ENCODE assay signal across 17 cellular contexts in the genomic region with DNA sequence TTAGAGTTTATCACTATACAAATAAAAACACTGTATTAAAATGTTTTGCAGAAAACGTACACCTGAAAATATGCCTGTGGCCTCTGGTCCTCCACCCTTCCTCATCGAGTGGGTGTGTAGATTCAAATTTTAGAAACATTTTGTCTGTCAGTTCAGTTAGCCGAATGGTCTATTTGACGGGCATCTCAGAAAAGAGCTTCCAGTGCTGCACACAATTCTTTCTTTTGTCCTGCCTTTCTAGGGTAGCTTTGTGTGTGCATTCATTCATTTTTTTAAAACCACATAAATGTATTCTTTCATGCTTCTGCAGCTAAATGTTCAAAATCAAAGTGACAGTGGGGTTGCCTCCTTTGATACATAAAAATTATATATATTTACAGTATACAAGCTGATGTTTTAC. TPM values are rescaled to one million over a fixed set of nuclear protein-coding genes. Genes with fewer than 3 reads are reported as not detected.
A peak's percentile ranks its signal among the peaks of the same experiment; 100 is the strongest.
DNase-seq lines count a peak whose midpoint lies in the region; ATAC-seq, FAIRE-seq and TF ChIP-seq lines count a peak whose summit lies in the region.
"Had no signal": no experiment of that assay in that cellular context is flagged by ENCODE, and none has a peak within 500 bp of the region (broad histone marks: within the 10 kb centered on the region; RNA-seq: fewer than 3 reads in every experiment).

No MANE protein-coding gene starts in this region.

- no peak overlapping the region for H3K27ac Mint-ChIP-seq in activated T-helper 17 cell treated with anti-CD3 and anti-CD28 coated beads, Interleukin-2, amount 50 U/mL, for 72 hours
- H3K27ac Mint-ChIP-seq: CD14-positive monocyte; CD8-positive, alpha-beta T cell had no signal

- no peak overlapping the region for H2AK5ac ChIP-seq in H1 (ENCODE audit: low read depth, low read length)

- H2BK12ac ChIP-seq in H1 (ENCODE audit: low read depth, low read length): no peak overlapping the region

- H3K4ac ChIP-seq in H1 (replicated peaks; ENCODE audit: insufficient read length, low read depth, low read length): no peak overlapping the region

- no peak for FAIRE-seq in H1 (lab: Jason Lieb, UNC)
- FAIRE-seq: GM12892, GM19239 had no signal

- peaks cover 5% of the 10 kb centered on the region; the same call in 1 of the 2 replicates for H4K20me1 ChIP-seq in HCT116 (ENCODE audit: insufficient read depth)
- no peaks in the 10 kb centered on the region for H4K20me1 ChIP-seq in H1 (replicated peaks in 1 of 2; ENCODE audit: control insufficient read depth in 1 of 2, insufficient read depth in 2 of 2, low read length in 2 of 2)

- no peak overlapping the region for H3K14ac ChIP-seq in H1 (ENCODE audit: insufficient read length)

- TF ChIP-seq EP300 in H1 (IDR thresholded peaks at IDR 0.05; ENCODE audit: borderline replicate concordance in 1 of 2, low read depth in 2 of 2, low read length in 2 of 2): no peak

- no peak overlapping the region for H3K27ac ChIP-seq in HCT116 (ENCODE audit: low read depth, low read length)
- no peak overlapping the region for H3K27ac ChIP-seq in H1 (ENCODE audit: low read depth, low read length)
- H3K27ac ChIP-seq: HL-60 had no signal

- BruUV-seq in HCT116 (replicated peaks; lab: Mats Ljungman, UMichigan): no TSS peak

- H2BK15ac ChIP-seq in H1 (ENCODE audit: low read length): no peak overlapping the region

- no peaks in the 10 kb centered on the region for H3K79me1 ChIP-seq in H1 (ENCODE audit: low read depth, low read length)

- CTCF ChIA-PET in HCT116 (lab: Charles Lee): no interaction called here
- CTCF ChIA-PET in H1 (lab: Charles Lee; ENCODE audit: partially characterized antibody): interaction anchor here (0.6 to 1.6 kb wide), 3 partner anchors 8 to 55 kb away, joined by 3 to 4 read pairs (median 4); no protein-coding TSS in a partner anchor

- TF ChIP-seq POLR2A in HCT116 (IDR thresholded peaks at IDR 0.05; ENCODE audit: borderline replicate concordance, extremely low read depth, insufficient read depth, insufficient read length) (no peak), H1 (IDR thresholded peaks at IDR 0.05; ENCODE audit: control extremely low read depth in 1 of 2, low read depth in 2 of 2, low read length in 2 of 2) (no peak)

- RAD21 ChIA-PET in HCT116 (lab: Charles Lee; ENCODE audit: low non-redundant PET in 1 of 2, low total read pairs in 2 of 2, uncharacterized antibody in 2 of 2, unreplicated experiment in 2 of 2): no interaction called here

- WGBS in H1 (ENCODE audit: extremely low coverage in 1 of 2, insufficient coverage in 1 of 2, insufficient read length in 1 of 2, insufficient replicate concordance in 2 of 2, low coverage in 1 of 2, low lambda C conversion rate in 2 of 2, missing lambda C conversion rate in 1 of 2), 2 experiments: 89% methylated on average over 4 of the region's 4 CpGs; no CpG with 5 or more reads in 1 of the 2 experiments

- H3K4me3 Mint-ChIP-seq in activated T-helper 17 cell treated with anti-CD3 and anti-CD28 coated beads, Interleukin-2, amount 50 U/mL, for 72 hours: no peak overlapping the region
- H3K4me3 Mint-ChIP-seq: CD14-positive monocyte; CD8-positive, alpha-beta T cell had no signal

- DNase-seq in HCT116 (ENCODE audit: low read depth, low spot score): no peak
- no peak for DNase-seq in H1 (ENCODE audit: low read depth in 1 of 2, low spot score in 2 of 2)
- DNase-seq in medulla oblongata (ENCODE audit: extremely low spot score): peak; percentile 75
- DNase-seq in superior temporal gyrus (ENCODE audit: extremely low spot score): peak; percentile 82
- no peak for DNase-seq in NCI-H1092 treated with DMSO at 0.1 percent for 48 hours (lab: John Stamatoyannopoulos, UW)
- DNase-seq in left colon: no peak
- DNase-seq: ACHN; Caco-2; CD8-positive, alpha-beta T cell; DND-41; GDM1; HCEC 1CT had no signal

- no peak overlapping the region for H3K4me3 ChIP-seq in HCT116 (replicated peaks in 1 of 2; ENCODE audit: low read depth in 1 of 2, low read length in 2 of 2)
- no peak overlapping the region for H3K4me3 ChIP-seq in H1 (ENCODE audit: extremely low read depth in 1 of 4, insufficient read depth in 2 of 4, low read depth in 3 of 4, low read length in 4 of 4)

- H3K4me1 Mint-ChIP-seq in activated T-helper 17 cell treated with anti-CD3 and anti-CD28 coated beads, Interleukin-2, amount 50 U/mL, for 72 hours: no peaks in the 10 kb centered on the region
- H3K4me1 Mint-ChIP-seq: CD14-positive monocyte had no signal

- H3K27me3 ChIP-seq in HCT116 (ENCODE audit: insufficient read depth, low read length) (no peaks in the 10 kb centered on the region), H1 (replicated peaks in 1 of 4; ENCODE audit: control insufficient read depth in 3 of 4, extremely low read depth in 1 of 4, insufficient read depth in 3 of 4, low read length in 3 of 4) (peaks cover 0 to 1% (median 0%) of the 10 kb centered on the region in 4 experiments; a peak in 1 of 7 replicates)

- peak overlapping the region; percentile 67 for H3K4me2 ChIP-seq in HCT116 (ENCODE audit: low read length)
- no peak overlapping the region for H3K4me2 ChIP-seq in H1 (ENCODE audit: insufficient read depth in 1 of 2, low read depth in 2 of 2, low read length in 2 of 2)

- peaks cover 99% of the 10 kb centered on the region for H3K79me2 ChIP-seq in HCT116 (ENCODE audit: insufficient read depth, low read length)
- H3K79me2 ChIP-seq in H1 (ENCODE audit: control insufficient read depth in 1 of 2, insufficient read depth in 2 of 2, low read length in 2 of 2): peaks cover 0 to 64% of the 10 kb centered on the region in 2 experiments; a peak in 2 of 4 replicates

- H3K9me3 ChIP-seq in HCT116 (ENCODE audit: control insufficient read depth in 1 of 2, insufficient read depth in 1 of 2, low read depth in 1 of 2, low read length in 2 of 2) (no peaks in the 10 kb centered on the region), H1 (ENCODE audit: insufficient read depth in 2 of 2, low read depth in 1 of 2, low read length in 1 of 2) (no peaks in the 10 kb centered on the region)
- H3K9me3 ChIP-seq: Caco-2 had no signal

- H3K18ac ChIP-seq in H1 (ENCODE audit: extremely low read depth, low read length): peak overlapping the region; percentile 53; the same call in 1 of the 2 replicates

- ATAC-seq in HCT116 (no peak), left colon (no peak)
- no peak for ATAC-seq in activated T-helper 17 cell treated with anti-CD3 and anti-CD28 coated beads, Interleukin-2, amount 50 U/mL, for 72 hours (replicated peaks)
- ATAC-seq: CD8-positive, alpha-beta T cell had no signal

- H3K27me3 Mint-ChIP-seq in activated T-helper 17 cell treated with anti-CD3 and anti-CD28 coated beads, Interleukin-2, amount 50 U/mL, for 72 hours: no peaks in the 10 kb centered on the region

- no peak overlapping the region for H2BK120ac ChIP-seq in H1 (replicated peaks; ENCODE audit: low read depth, low read length)

- H3K56ac ChIP-seq in H1 (replicated peaks; ENCODE audit: insufficient read length, low read depth, low read length): no peak overlapping the region

- H3K9me3 Mint-ChIP-seq in activated T-helper 17 cell treated with anti-CD3 and anti-CD28 coated beads, Interleukin-2, amount 50 U/mL, for 72 hours: peaks cover 9% of the 10 kb centered on the region
- H3K9me3 Mint-ChIP-seq: CD8-positive, alpha-beta T cell had no signal

- no peak overlapping the region for H3K23ac ChIP-seq in H1 (ENCODE audit: insufficient read length)

- H3K36me3 Mint-ChIP-seq in activated T-helper 17 cell treated with anti-CD3 and anti-CD28 coated beads, Interleukin-2, amount 50 U/mL, for 72 hours (ENCODE audit: low read depth): no peaks in the 10 kb centered on the region
- H3K36me3 Mint-ChIP-seq: CD14-positive monocyte; CD8-positive, alpha-beta T cell had no signal

- H2AFZ ChIP-seq in HCT116 (ENCODE audit: low read depth, low read length, poor library complexity, severe bottlenecking) (no peak overlapping the region), H1 (ENCODE audit: low read length) (no peak overlapping the region)

- H2BK5ac ChIP-seq in H1 (ENCODE audit: low read depth, low read length): no peak overlapping the region

- no peak overlapping the region for H3K9ac ChIP-seq in HCT116 (ENCODE audit: low read length)
- no peak overlapping the region for H3K9ac ChIP-seq in H1 (replicated peaks in 1 of 4; ENCODE audit: extremely low read depth in 1 of 4, low read depth in 3 of 4, low read length in 3 of 4)

- peaks cover 89 to 94% of the 10 kb centered on the region in 2 experiments for H3K4me1 ChIP-seq in HCT116 (ENCODE audit: control insufficient read depth in 1 of 2, insufficient read depth in 2 of 2, low read length in 2 of 2)
- peaks cover 0 to 34% (median 20%) of the 10 kb centered on the region in 4 experiments for H3K4me1 ChIP-seq in H1 (replicated peaks in 1 of 4; ENCODE audit: control insufficient read depth in 3 of 4, insufficient read depth in 4 of 4, low read length in 3 of 4)
- H3K4me1 ChIP-seq: Caco-2 had no signal

- H4K5ac ChIP-seq in H1 (ENCODE audit: insufficient read length, low read depth, low read length): no peak overlapping the region

- POLR2A ChIA-PET in HCT116 (lab: Charles Lee): no interaction called here
- POLR2A ChIA-PET in H1 (lab: Charles Lee; ENCODE audit: partially characterized antibody): no interaction called here

- H3K36me3 ChIP-seq in HCT116 (ENCODE audit: control insufficient read depth in 1 of 2, insufficient read depth in 2 of 2, low read length in 2 of 2): no peaks in the 10 kb centered on the region
- no peaks in the 10 kb centered on the region; a peak in 1 of 8 replicates for H3K36me3 ChIP-seq in H1 (ENCODE audit: control insufficient read depth in 2 of 4, insufficient read depth in 4 of 4, low read length in 3 of 4)

- TF ChIP-seq CTCF in HCT116 (IDR thresholded peaks at IDR 0.05 in 2 of 3, conservative IDR thresholded peaks at IDR 0.05 in 1 of 3; ENCODE audit: borderline replicate concordance in 1 of 3, insufficient read depth in 1 of 3, low read depth in 2 of 3, low read length in 2 of 3) (no peak), H1 (IDR thresholded peaks at IDR 0.05; ENCODE audit: control extremely low read depth in 1 of 3, insufficient read depth in 1 of 3, low read depth in 1 of 3, low read length in 3 of 3) (no peak)

- intact Hi-C loops in HCT116 (cut with micrococcal nuclease): loop anchor here (5.0 kb wide), 1 partner anchor 44 kb away; no protein-coding TSS in a partner anchor
- intact Hi-C loops in left colon (cut with DNase I, micrococcal nuclease): no loop called here

- TF ChIP-seq RAD21 in HCT116 (IDR thresholded peaks at IDR 0.05; ENCODE audit: low read depth) (no peak), H1 (IDR thresholded peaks at IDR 0.05 in 1 of 2, conservative IDR thresholded peaks at IDR 0.05 in 1 of 2; ENCODE audit: low read depth in 2 of 2, low read length in 2 of 2) (no peak)

- H4K8ac ChIP-seq in H1 (ENCODE audit: extremely low read depth, insufficient read depth, low read length): no peak overlapping the region

- peaks cover 2% of the 10 kb centered on the region; the same call in 1 of the 2 replicates for H3K23me2 ChIP-seq in H1 (ENCODE audit: low read depth, low read length)

- H3K9me2 ChIP-seq in HCT116 (ENCODE audit: insufficient read depth): no peaks in the 10 kb centered on the region

- no peak overlapping the region for H2BK20ac ChIP-seq in H1 (ENCODE audit: low read length)

- no peak overlapping the region for H4K91ac ChIP-seq in H1 (replicated peaks; ENCODE audit: insufficient read length, low read length)

RNA-seq across cellular contexts. Expression of gene GNAI1, which starts 46.8 kb away (rescaled TPM):
- total RNA-seq in HCT116 (2021; ENCODE audit: unreplicated experiment) (148 TPM), left colon (10 to 100 TPM; 22.9 to 31.7 TPM)
- polyA plus RNA-seq in HCT116 (2012): 83.0 and 90.2 TPM in 2 replicates
- total RNA-seq in H1 (2021; fragmentation: NEBNext Ultra II Directional; extraction: Animal tissue kit (Norgen Biotek cat#: 25700)): 20.0 and 29.5 TPM in 2 replicates
- polyA plus RNA-seq in H1 (2011; rRNA removed): 6.0 and 8.0 TPM in 2 replicates
- polyA plus RNA-seq in H1 (2011; cell fraction: cytosol; rRNA removed): 11.8 TPM
- polyA plus RNA-seq in H1 (2011; cell fraction: nucleus; rRNA removed): 4.0 TPM
- 14.7 to 32.5 TPM (median 22.2 TPM) in 4 replicates for polyA plus RNA-seq in H1 (2012, experiment 1 of 2)
- polyA plus RNA-seq in H1 (2012, experiment 2 of 2): 2.0 TPM
- polyA plus RNA-seq in H1 (2013, experiment 1 of 2): 9.1 TPM
- 9.5 TPM for polyA plus RNA-seq in H1 (2013, experiment 2 of 2)
- 12.9 and 17.8 TPM in 2 replicates for polyA minus RNA-seq in H1 (2011; rRNA and poly(A)+ RNA removed)
- 11.2 TPM for polyA minus RNA-seq in H1 (2011; cell fraction: cytosol; rRNA and poly(A)+ RNA removed)
- 28.9 TPM for polyA minus RNA-seq in H1 (2011; cell fraction: nucleus; rRNA and poly(A)+ RNA removed)
- not detected for total RNA-seq in activated T-helper 17 cell treated with anti-CD3 and anti-CD28 coated beads, Interleukin-2, amount 50 U/mL, for 72 hours

Comparison
In these comparisons a context has a peak if more than half of its experiments do, and no peak if none do; other contexts are left out.
1. DNase-seq: peak in medulla oblongata (single experiment) and superior temporal gyrus (single experiment); none in HCT116 (single experiment), H1 (0 of 2), NCI-H1092 treated with DMSO at 0.1 percent for 48 hours (single experiment) and left colon (0 of 2).
2. RNA of gene GNAI1, which starts 46.8 kb away (total RNA-seq): 148 TPM in HCT116 (single experiment), 22.9 to 31.7 TPM in left colon and 20.0 to 29.5 TPM in H1; not detected in activated T-helper 17 cell treated with anti-CD3 and anti-CD28 coated beads, Interleukin-2, amount 50 U/mL, for 72 hours; every median in the first group is over 10 times any median in the second.